In genomic region chr4:7978489-7978888, GRCh38 we compare ENCODE assay signal across 1 cellular context.
TF ChIP-seq lines count a peak whose summit lies in the region.

No MANE protein-coding gene starts in this region.

TF ChIP-seq in A549, 52 proteins besides CTCF, POLR2A, EP300 and RAD21 (continued from another document):
- TF ChIP-seq, protein P1, sequence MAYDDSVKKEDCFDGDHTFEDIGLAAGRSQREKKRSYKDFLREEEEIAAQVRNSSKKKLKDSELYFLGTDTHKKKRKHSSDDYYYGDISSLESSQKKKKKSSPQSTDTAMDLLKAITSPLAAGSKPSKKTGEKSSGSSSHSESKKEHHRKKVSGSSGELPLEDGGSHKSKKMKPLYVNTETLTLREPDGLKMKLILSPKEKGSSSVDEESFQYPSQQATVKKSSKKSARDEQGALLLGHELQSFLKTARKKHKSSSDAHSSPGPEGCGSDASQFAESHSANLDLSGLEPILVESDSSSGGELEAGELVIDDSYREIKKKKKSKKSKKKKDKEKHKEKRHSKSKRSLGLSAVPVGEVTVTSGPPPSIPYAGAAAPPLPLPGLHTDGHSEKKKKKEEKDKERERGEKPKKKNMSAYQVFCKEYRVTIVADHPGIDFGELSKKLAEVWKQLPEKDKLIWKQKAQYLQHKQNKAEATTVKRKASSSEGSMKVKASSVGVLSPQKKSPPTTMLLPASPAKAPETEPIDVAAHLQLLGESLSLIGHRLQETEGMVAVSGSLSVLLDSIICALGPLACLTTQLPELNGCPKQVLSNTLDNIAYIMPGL (CRISPR knock-in tag; IDR thresholded peaks at IDR 0.05; ENCODE audit: borderline replicate concordance) = no peak
- TF ChIP-seq CEBPB (IDR thresholded peaks at IDR 0.05) (no peak), HOXB5 (CRISPR knock-in tag; IDR thresholded peaks at IDR 0.05) (no peak), BCL3 (IDR thresholded peaks at IDR 0.05) (no peak), CBX8 (IDR thresholded peaks at IDR 0.05) (no peak), ZNF302 (CRISPR knock-in tag; IDR thresholded peaks at IDR 0.05) (no peak), PHF8 (IDR thresholded peaks at IDR 0.05; ENCODE audit: borderline replicate concordance, low read depth) (no peak)
